22 cellular contexts compared by ENCODE assay signal in the genomic region with DNA sequence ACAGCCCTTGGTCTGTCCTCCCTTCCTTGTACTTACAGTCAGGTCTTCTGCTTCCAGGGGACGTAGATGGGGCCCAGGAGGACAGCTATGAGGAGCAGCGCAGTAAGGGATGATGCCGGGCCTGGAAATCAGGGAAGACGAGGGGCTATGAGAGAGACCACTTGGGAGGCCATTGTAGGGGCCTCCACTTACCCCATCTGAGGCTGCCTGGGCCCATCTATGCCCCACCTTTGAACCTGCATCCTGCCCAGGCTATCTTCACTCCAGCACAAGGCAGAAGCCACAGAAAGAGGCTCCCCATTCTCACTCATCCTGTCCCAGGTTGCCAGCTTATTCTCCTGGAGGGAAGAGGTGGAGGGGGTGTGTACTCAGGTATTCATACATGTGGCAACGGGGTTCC. TPM values are rescaled to one million over a fixed set of nuclear protein-coding genes. Genes with fewer than 3 reads are reported as not detected.
"Had no signal": no experiment of that assay in that cellular context is flagged by ENCODE, and none has a peak within 500 bp of the region (broad histone marks: within the 10 kb centered on the region; RNA-seq: fewer than 3 reads in every experiment).

No MANE protein-coding gene starts in this region.

- H3K36me3 ChIP-seq: colonic mucosa, pancreas had no signal

- H3K9me3 Mint-ChIP-seq: natural killer cell had no signal

- H3K4me1 Mint-ChIP-seq: natural killer cell, neural crest cell had no signal

- H3K9me3 ChIP-seq: colonic mucosa, pancreas had no signal

- H3K36me3 Mint-ChIP-seq: natural killer cell had no signal

- DNase-seq: colonic mucosa; foreskin melanocyte; head of caudate nucleus; left colon; left ventricle myocardium superior; mesenchymal stem cell; natural killer cell; occipital lobe; pancreas; right cardiac atrium; small intestine; stimulated activated CD4-positive, alpha-beta T cell treated with anti-CD3 and anti-CD28 coated beads, Interleukin-12 subunit alpha, Interleukin-12 subunit beta, amount 100 ng/mL, for 4 hours; stimulated activated naive CD4-positive, alpha-beta T cell treated with Interleukin-2 at 50 U/mL for 16 hours; trophoblast cell had no signal

- H2AFZ ChIP-seq: hepatocyte had no signal

- H3K27me3 ChIP-seq: colonic mucosa, hepatocyte had no signal

- H3K4me3 Mint-ChIP-seq: natural killer cell, neural crest cell had no signal

- H3K27ac Mint-ChIP-seq: natural killer cell, progenitor cell of endocrine pancreas had no signal

- H3K27ac ChIP-seq: colonic mucosa, hepatocyte, pancreas had no signal

- H3K4me2 ChIP-seq: hepatocyte had no signal

- H3K4me1 ChIP-seq: colonic mucosa, pancreas had no signal

- H3K79me2 ChIP-seq: hepatocyte had no signal

- ATAC-seq: left colon, left ventricle myocardium superior, natural killer cell, pancreas, right cardiac atrium had no signal

- H3K4me3 ChIP-seq: colonic mucosa, hepatocyte, lung, pancreas had no signal

RNA-seq across cellular contexts. Expression of a gene that starts 27.4 kb away (rescaled TPM):
- total RNA-seq: dermis blood vessel endothelial cell, endothelial cell of umbilical vein, hepatocyte, kidney epithelial cell, neural crest cell, occipital lobe, progenitor cell of endocrine pancreas, urinary bladder had no signal
- polyA plus RNA-seq: endothelial cell of umbilical vein, hepatocyte, right cardiac atrium had no signal
